1 cellular context compared by ENCODE assay signal in the genomic region with DNA sequence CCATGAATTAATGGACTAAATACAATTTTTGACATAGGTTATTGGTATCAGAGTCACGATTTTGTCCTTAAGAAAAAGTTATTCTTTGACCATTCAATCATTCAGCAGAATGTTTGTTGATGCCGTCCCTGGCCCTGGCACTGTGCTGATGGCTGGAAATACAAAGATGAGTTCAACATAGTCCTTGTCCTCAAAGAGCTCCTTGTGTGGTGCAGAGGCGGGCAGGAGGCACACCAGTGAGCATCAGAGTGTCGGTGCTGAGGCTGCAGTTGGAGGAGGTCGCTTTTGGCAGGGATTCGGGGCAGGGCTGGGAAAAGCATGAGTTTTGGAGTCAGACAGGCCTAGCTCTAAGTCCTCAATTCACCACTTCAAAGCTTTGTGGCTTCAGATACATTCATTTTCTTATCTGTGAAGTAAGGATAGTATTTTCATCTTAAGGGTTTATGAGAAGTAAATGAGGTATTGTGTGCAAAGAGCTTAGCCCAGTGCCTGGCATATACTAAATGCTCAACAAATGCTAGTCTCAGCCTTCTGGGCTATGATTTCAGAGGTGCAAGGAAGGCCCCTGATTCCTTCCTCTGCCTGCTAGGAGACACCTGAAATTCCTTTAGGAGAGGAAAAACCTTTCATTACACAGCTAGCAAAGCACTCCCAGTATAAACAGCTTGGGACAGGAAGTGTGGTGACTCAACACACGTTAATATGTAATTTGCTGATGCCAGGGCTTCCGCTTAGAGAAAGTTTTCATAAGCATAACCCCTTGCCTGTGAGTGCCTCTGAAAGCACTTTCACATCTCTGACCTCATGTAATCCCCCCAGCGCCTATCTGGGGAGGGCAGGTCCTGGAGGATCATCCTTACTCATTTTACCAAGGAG.
TF ChIP-seq lines count a peak whose summit lies in the region.

No MANE protein-coding gene starts in this region.

TF ChIP-seq in HepG2, 621 proteins besides CTCF, POLR2A, EP300 and RAD21 (continued from another document and continues in another):
- TF ChIP-seq, protein P1, sequence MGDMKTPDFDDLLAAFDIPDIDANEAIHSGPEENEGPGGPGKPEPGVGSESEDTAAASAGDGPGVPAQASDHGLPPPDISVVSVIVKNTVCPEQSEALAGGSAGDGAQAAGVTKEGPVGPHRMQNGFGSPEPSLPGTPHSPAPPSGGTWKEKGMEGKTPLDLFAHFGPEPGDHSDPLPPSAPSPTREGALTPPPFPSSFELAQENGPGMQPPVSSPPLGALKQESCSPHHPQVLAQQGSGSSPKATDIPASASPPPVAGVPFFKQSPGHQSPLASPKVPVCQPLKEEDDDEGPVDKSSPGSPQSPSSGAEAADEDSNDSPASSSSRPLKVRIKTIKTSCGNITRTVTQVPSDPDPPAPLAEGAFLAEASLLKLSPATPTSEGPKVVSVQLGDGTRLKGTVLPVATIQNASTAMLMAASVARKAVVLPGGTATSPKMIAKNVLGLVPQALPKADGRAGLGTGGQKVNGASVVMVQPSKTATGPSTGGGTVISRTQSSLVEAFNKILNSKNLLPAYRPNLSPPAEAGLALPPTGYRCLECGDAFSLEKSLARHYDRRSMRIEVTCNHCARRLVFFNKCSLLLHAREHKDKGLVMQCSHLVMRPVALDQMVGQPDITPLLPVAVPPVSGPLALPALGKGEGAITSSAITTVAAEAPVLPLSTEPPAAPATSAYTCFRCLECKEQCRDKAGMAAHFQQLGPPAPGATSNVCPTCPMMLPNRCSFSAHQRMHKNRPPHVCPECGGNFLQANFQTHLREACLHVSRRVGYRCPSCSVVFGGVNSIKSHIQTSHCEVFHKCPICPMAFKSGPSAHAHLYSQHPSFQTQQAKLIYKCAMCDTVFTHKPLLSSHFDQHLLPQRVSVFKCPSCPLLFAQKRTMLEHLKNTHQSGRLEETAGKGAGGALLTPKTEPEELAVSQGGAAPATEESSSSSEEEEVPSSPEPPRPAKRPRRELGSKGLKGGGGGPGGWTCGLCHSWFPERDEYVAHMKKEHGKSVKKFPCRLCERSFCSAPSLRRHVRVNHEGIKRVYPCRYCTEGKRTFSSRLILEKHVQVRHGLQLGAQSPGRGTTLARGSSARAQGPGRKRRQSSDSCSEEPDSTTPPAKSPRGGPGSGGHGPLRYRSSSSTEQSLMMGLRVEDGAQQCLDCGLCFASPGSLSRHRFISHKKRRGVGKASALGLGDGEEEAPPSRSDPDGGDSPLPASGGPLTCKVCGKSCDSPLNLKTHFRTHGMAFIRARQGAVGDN (CRISPR knock-in tag; IDR thresholded peaks at IDR 0.05) = no peak
- TF ChIP-seq ZNF878 (CRISPR knock-in tag; IDR thresholded peaks at IDR 0.05) (no peak), POGZ (CRISPR knock-in tag; IDR thresholded peaks at IDR 0.05) (no peak), ASH2L (IDR thresholded peaks at IDR 0.05; ENCODE audit: insufficient read length, low read depth, low read length) (no peak), CENPX (CRISPR knock-in tag; IDR thresholded peaks at IDR 0.05) (no peak), ZNF496 (CRISPR knock-in tag; IDR thresholded peaks at IDR 0.05; ENCODE audit: insufficient replicate concordance) (no peak), ZNF451 (CRISPR knock-in tag; IDR thresholded peaks at IDR 0.05) (no peak), NCOR1 (IDR thresholded peaks at IDR 0.05; ENCODE audit: borderline replicate concordance, low read length) (no peak), IKZF1 (IDR thresholded peaks at IDR 0.05) (no peak), SETDB1 (CRISPR knock-in tag; IDR thresholded peaks at IDR 0.05; ENCODE audit: borderline replicate concordance) (no peak), ZNF101 (CRISPR knock-in tag; IDR thresholded peaks at IDR 0.05; ENCODE audit: borderline replicate concordance, low read depth) (no peak), ZNF547 (CRISPR knock-in tag; IDR thresholded peaks at IDR 0.05) (no peak), MEF2D (CRISPR knock-in tag; IDR thresholded peaks at IDR 0.05) (no peak), ZNF766 (CRISPR knock-in tag; IDR thresholded peaks at IDR 0.05; ENCODE audit: borderline replicate concordance) (no peak), CBX1 (IDR thresholded peaks at IDR 0.05; ENCODE audit: low read depth) (no peak), CEBPG (CRISPR knock-in tag; IDR thresholded peaks at IDR 0.05) (no peak; the same call in 1 of the 2 replicates), AKAP8 (CRISPR knock-in tag; IDR thresholded peaks at IDR 0.05) (no peak), ZNF180 (CRISPR knock-in tag; IDR thresholded peaks at IDR 0.05; ENCODE audit: borderline replicate concordance, low read depth) (no peak), ZNF772 (CRISPR knock-in tag; IDR thresholded peaks at IDR 0.05) (no peak), NFRKB (IDR thresholded peaks at IDR 0.05) (no peak), ZNF232 (CRISPR knock-in tag; IDR thresholded peaks at IDR 0.05; ENCODE audit: borderline replicate concordance) (no peak), ZNF777 (CRISPR knock-in tag; IDR thresholded peaks at IDR 0.05) (no peak), KDM5B (CRISPR knock-in tag; IDR thresholded peaks at IDR 0.05; ENCODE audit: borderline replicate concordance) (no peak), TSC22D2 (CRISPR knock-in tag; IDR thresholded peaks at IDR 0.05; ENCODE audit: borderline replicate concordance) (no peak), ZNF616 (CRISPR knock-in tag; IDR thresholded peaks at IDR 0.05; ENCODE audit: low read depth) (no peak)
- TF ChIP-seq, protein P2, sequence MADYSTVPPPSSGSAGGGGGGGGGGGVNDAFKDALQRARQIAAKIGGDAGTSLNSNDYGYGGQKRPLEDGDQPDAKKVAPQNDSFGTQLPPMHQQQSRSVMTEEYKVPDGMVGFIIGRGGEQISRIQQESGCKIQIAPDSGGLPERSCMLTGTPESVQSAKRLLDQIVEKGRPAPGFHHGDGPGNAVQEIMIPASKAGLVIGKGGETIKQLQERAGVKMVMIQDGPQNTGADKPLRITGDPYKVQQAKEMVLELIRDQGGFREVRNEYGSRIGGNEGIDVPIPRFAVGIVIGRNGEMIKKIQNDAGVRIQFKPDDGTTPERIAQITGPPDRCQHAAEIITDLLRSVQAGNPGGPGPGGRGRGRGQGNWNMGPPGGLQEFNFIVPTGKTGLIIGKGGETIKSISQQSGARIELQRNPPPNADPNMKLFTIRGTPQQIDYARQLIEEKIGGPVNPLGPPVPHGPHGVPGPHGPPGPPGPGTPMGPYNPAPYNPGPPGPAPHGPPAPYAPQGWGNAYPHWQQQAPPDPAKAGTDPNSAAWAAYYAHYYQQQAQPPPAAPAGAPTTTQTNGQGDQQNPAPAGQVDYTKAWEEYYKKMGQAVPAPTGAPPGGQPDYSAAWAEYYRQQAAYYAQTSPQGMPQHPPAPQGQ (CRISPR knock-in tag; IDR thresholded peaks at IDR 0.05; ENCODE audit: borderline replicate concordance) = no peak
- TF ChIP-seq, protein P3, sequence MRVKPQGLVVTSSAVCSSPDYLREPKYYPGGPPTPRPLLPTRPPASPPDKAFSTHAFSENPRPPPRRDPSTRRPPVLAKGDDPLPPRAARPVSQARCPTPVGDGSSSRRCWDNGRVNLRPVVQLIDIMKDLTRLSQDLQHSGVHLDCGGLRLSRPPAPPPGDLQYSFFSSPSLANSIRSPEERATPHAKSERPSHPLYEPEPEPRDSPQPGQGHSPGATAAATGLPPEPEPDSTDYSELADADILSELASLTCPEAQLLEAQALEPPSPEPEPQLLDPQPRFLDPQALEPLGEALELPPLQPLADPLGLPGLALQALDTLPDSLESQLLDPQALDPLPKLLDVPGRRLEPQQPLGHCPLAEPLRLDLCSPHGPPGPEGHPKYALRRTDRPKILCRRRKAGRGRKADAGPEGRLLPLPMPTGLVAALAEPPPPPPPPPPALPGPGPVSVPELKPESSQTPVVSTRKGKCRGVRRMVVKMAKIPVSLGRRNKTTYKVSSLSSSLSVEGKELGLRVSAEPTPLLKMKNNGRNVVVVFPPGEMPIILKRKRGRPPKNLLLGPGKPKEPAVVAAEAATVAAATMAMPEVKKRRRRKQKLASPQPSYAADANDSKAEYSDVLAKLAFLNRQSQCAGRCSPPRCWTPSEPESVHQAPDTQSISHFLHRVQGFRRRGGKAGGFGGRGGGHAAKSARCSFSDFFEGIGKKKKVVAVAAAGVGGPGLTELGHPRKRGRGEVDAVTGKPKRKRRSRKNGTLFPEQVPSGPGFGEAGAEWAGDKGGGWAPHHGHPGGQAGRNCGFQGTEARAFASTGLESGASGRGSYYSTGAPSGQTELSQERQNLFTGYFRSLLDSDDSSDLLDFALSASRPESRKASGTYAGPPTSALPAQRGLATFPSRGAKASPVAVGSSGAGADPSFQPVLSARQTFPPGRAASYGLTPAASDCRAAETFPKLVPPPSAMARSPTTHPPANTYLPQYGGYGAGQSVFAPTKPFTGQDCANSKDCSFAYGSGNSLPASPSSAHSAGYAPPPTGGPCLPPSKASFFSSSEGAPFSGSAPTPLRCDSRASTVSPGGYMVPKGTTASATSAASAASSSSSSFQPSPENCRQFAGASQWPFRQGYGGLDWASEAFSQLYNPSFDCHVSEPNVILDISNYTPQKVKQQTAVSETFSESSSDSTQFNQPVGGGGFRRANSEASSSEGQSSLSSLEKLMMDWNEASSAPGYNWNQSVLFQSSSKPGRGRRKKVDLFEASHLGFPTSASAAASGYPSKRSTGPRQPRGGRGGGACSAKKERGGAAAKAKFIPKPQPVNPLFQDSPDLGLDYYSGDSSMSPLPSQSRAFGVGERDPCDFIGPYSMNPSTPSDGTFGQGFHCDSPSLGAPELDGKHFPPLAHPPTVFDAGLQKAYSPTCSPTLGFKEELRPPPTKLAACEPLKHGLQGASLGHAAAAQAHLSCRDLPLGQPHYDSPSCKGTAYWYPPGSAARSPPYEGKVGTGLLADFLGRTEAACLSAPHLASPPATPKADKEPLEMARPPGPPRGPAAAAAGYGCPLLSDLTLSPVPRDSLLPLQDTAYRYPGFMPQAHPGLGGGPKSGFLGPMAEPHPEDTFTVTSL (CRISPR knock-in tag; IDR thresholded peaks at IDR 0.05; ENCODE audit: borderline replicate concordance) = no peak; the same call in 1 of the 2 replicates
- TF ChIP-seq, protein P4, sequence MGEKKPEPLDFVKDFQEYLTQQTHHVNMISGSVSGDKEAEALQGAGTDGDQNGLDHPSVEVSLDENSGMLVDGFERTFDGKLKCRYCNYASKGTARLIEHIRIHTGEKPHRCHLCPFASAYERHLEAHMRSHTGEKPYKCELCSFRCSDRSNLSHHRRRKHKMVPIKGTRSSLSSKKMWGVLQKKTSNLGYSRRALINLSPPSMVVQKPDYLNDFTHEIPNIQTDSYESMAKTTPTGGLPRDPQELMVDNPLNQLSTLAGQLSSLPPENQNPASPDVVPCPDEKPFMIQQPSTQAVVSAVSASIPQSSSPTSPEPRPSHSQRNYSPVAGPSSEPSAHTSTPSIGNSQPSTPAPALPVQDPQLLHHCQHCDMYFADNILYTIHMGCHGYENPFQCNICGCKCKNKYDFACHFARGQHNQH (CRISPR knock-in tag; IDR thresholded peaks at IDR 0.05) = peak; percentile 33; the same call in 1 of the 2 replicates
- TF ChIP-seq, protein P5, sequence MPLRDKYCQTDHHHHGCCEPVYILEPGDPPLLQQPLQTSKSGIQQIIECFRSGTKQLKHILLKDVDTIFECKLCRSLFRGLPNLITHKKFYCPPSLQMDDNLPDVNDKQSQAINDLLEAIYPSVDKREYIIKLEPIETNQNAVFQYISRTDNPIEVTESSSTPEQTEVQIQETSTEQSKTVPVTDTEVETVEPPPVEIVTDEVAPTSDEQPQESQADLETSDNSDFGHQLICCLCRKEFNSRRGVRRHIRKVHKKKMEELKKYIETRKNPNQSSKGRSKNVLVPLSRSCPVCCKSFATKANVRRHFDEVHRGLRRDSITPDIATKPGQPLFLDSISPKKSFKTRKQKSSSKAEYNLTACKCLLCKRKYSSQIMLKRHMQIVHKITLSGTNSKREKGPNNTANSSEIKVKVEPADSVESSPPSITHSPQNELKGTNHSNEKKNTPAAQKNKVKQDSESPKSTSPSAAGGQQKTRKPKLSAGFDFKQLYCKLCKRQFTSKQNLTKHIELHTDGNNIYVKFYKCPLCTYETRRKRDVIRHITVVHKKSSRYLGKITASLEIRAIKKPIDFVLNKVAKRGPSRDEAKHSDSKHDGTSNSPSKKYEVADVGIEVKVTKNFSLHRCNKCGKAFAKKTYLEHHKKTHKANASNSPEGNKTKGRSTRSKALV (CRISPR knock-in tag; IDR thresholded peaks at IDR 0.05) = no peak
- TF ChIP-seq, protein P6, sequence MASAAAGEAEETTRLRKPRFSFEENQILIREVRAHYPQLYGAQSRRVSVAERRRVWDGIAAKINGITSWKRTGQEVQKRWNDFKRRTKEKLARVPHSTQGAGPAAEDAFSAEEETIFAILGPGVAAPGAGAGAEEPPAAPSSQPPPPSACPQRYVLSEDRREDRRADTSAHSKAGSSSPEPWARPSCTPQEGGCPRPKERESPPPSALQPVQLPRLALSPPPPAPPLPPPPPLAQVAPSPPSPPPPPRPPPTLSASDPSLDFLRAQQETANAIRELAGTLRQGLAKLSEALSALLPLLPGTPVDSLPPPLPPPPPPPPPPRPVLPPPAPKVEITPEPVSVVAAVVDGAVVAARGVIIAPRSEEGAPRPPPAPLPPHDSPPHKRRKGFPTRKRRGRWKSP (CRISPR knock-in tag; IDR thresholded peaks at IDR 0.05) = no peak
- TF ChIP-seq, protein P7, sequence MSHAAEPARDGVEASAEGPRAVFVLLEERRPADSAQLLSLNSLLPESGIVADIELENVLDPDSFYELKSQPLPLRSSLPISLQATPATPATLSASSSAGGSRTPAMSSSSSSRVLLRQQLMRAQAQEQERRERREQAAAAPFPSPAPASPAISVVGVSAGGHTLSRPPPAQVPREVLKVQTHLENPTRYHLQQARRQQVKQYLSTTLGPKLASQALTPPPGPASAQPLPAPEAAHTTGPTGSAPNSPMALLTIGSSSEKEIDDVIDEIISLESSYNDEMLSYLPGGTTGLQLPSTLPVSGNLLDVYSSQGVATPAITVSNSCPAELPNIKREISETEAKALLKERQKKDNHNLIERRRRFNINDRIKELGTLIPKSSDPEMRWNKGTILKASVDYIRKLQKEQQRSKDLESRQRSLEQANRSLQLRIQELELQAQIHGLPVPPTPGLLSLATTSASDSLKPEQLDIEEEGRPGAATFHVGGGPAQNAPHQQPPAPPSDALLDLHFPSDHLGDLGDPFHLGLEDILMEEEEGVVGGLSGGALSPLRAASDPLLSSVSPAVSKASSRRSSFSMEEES (CRISPR knock-in tag; IDR thresholded peaks at IDR 0.05) = no peak
- TF ChIP-seq, protein P8, sequence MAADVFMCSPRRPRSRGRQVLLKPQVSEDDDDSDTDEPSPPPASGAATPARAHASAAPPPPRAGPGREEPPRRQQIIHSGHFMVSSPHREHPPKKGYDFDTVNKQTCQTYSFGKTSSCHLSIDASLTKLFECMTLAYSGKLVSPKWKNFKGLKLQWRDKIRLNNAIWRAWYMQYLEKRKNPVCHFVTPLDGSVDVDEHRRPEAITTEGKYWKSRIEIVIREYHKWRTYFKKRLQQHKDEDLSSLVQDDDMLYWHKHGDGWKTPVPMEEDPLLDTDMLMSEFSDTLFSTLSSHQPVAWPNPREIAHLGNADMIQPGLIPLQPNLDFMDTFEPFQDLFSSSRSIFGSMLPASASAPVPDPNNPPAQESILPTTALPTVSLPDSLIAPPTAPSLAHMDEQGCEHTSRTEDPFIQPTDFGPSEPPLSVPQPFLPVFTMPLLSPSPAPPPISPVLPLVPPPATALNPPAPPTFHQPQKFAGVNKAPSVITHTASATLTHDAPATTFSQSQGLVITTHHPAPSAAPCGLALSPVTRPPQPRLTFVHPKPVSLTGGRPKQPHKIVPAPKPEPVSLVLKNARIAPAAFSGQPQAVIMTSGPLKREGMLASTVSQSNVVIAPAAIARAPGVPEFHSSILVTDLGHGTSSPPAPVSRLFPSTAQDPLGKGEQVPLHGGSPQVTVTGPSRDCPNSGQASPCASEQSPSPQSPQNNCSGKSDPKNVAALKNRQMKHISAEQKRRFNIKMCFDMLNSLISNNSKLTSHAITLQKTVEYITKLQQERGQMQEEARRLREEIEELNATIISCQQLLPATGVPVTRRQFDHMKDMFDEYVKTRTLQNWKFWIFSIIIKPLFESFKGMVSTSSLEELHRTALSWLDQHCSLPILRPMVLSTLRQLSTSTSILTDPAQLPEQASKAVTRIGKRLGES (CRISPR knock-in tag; IDR thresholded peaks at IDR 0.05; ENCODE audit: borderline replicate concordance) = no peak
- TF ChIP-seq, protein P9, sequence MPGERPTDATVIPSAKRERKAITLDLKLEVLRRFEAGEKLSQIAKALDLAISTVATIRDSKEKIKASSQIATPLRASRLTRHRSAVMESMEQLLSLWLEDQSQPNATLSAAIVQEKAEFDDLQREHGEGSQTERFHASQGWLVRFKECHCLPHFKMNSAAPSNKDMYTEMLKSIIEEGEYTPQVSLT (CRISPR knock-in tag; IDR thresholded peaks at IDR 0.05; ENCODE audit: borderline replicate concordance, low read depth) = no peak
